Comparison of ENCODE assay signal across 8 cellular contexts in genomic region chr12:28054583-28054982, GRCh38.
"Had no signal": no experiment of that assay in that cellular context is flagged by ENCODE, and none has a peak within 500 bp of the region (broad histone marks: within the 10 kb centered on the region; RNA-seq: fewer than 3 reads in every experiment).

No MANE protein-coding gene starts in this region.

- H3K36me3 ChIP-seq: HAP-1 had no signal

- FAIRE-seq: K562 had no signal

- H3K27ac ChIP-seq: GM23248, HL-60 had no signal

- H3K4me1 ChIP-seq: HAP-1 had no signal

- DNase-seq: GM23248, H7, HFFc6, IMR-90, KG1 had no signal

- H3K9me3 ChIP-seq: HAP-1 had no signal

- H3K4me3 ChIP-seq: GM23248, HAP-1, K562 had no signal
